In the genomic region with DNA sequence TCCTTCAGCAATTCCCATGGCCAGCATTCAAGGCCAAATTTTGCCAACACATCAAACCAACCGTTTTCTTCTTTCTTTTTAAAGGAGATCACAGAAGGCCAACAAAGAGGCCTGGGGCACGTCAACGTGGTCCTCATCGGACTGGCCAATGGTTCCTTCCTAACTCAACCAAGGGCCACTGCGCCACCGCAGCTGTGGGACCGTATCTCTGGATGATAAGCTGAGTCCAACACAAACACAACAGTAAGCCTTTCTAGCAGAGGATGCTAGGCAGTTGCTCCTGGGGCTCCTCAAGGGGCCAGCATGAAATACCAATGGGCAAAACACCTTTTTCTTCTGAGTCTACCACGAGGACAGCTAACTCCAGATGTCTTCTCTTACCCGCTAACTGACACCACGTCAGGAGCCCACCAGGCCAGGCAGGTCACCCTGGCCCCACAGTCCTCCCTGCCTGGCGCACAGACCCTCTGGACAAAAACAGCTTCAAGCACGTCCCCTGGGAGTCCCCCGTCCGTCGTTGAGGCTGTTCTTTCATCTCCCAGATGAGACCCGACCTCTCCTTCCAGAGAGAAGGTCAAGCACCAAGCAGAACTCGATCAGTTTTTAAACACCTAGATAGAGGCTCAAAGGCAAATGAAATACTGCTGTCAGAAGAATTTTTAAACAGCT, we compare ENCODE assay signal across 28 cellular contexts. TPM values are rescaled to one million over a fixed set of nuclear protein-coding genes. Genes with fewer than 3 reads are reported as not detected.
"Had no signal": no experiment of that assay in that cellular context is flagged by ENCODE, and none has a peak within 500 bp of the region (broad histone marks: within the 10 kb centered on the region; RNA-seq: fewer than 3 reads in every experiment).

No MANE protein-coding gene starts in this region.

- H3K79me2 ChIP-seq: hepatocyte had no signal

- H3K9me3 ChIP-seq: heart left ventricle, left ventricle myocardium inferior, neutrophil, ovary, right atrium auricular region, right lobe of liver, stomach, testis, thyroid gland, transverse colon, upper lobe of left lung had no signal

- H3K4me2 ChIP-seq: hepatocyte, neural progenitor cell had no signal

- H3K36me3 ChIP-seq: heart left ventricle, left ventricle myocardium inferior, neural progenitor cell, neutrophil, ovary, right atrium auricular region, right lobe of liver, stomach, thyroid gland, transverse colon, upper lobe of left lung had no signal

- ATAC-seq: heart left ventricle; natural killer cell treated with Interleukin-12 subunit alpha and Interleukin-12 subunit beta and Interleukin-15 and Interleukin-18, amount 100 ng/mL, for 72 hours; right lobe of liver; stimulated activated naive B cell treated with anti-CD40 and anti-IgM and Interleukin-4, amounts not matched to agents 10 μg/mL and 1 μg/mL and 100 μg/mL, for 72 hours had no signal

- H2AFZ ChIP-seq: hepatocyte, neural progenitor cell had no signal

- DNase-seq: heart left ventricle; islet precursor cell; left ventricle myocardium inferior; mesendoderm; naive B cell; occipital lobe; right lobe of liver; stimulated activated CD4-positive, alpha-beta T cell treated with anti-CD3 and anti-CD28 coated beads, Interleukin-12 subunit alpha, Interleukin-12 subunit beta, amount 100 ng/mL, for 4 hours; stimulated activated CD4-positive, alpha-beta T cell treated with anti-CD3 and anti-CD28 coated beads, Interleukin-15, amount 100 ng/mL, for 24 hours; stimulated activated CD4-positive, alpha-beta T cell treated with anti-CD3 and anti-CD28 coated beads, Interleukin-2, amount 100 ng/mL, for 24 hours; stimulated activated CD4-positive, alpha-beta T cell treated with anti-CD3 and anti-CD28 coated beads, Interleukin-4, amount 100 ng/mL, for 1 hour; stimulated activated naive B cell treated with anti-CD40 and anti-IgM and Interleukin-4, amounts not matched to agents 10 μg/mL and 1 μg/mL and 100 μg/mL, for 72 hours; stimulated activated naive CD8-positive, alpha-beta T cell treated with anti-CD3 and anti-CD28 coated beads, Interleukin-15, Interleukin-2, amounts not matched to agents 100 U/mL and 50 U/mL, for 24 hours; testis; thyroid gland; transverse colon; upper lobe of left lung had no signal

- H3K9ac ChIP-seq: neural progenitor cell had no signal

- H3K27me3 Mint-ChIP-seq: progenitor cell of endocrine pancreas had no signal

- H3K4me3 Mint-ChIP-seq: mesothelial cell of epicardium; naive B cell; natural killer cell treated with Interleukin-12 subunit alpha and Interleukin-12 subunit beta and Interleukin-15 and Interleukin-18, amount 100 ng/mL, for 72 hours; neural progenitor cell; stimulated activated naive B cell treated with anti-CD40 and anti-IgM and Interleukin-4, amounts not matched to agents 10 μg/mL and 1 μg/mL and 100 μg/mL, for 72 hours had no signal

- H3K36me3 Mint-ChIP-seq: naive B cell; natural killer cell treated with Interleukin-12 subunit alpha and Interleukin-12 subunit beta and Interleukin-15 and Interleukin-18, amount 100 ng/mL, for 72 hours had no signal

- H3K4me3 ChIP-seq: heart left ventricle, hepatocyte, left ventricle myocardium inferior, lung, neural progenitor cell, ovary, right atrium auricular region, right lobe of liver, skin epidermis, stomach, testis, thyroid gland, transverse colon, upper lobe of left lung had no signal

- H3K9me3 Mint-ChIP-seq: mesothelial cell of epicardium, naive B cell, neural progenitor cell had no signal

- H3K27ac ChIP-seq: heart left ventricle, hepatocyte, left ventricle myocardium inferior, neural progenitor cell, neutrophil, right atrium auricular region, right lobe of liver, stomach, testis, transverse colon, upper lobe of left lung had no signal

- H3K27ac Mint-ChIP-seq: mesothelial cell of epicardium; natural killer cell treated with Interleukin-12 subunit alpha and Interleukin-12 subunit beta and Interleukin-15 and Interleukin-18, amount 100 ng/mL, for 72 hours; neural progenitor cell; progenitor cell of endocrine pancreas had no signal

- H3K4me1 Mint-ChIP-seq: mesothelial cell of epicardium; naive B cell; stimulated activated naive B cell treated with anti-CD40 and anti-IgM and Interleukin-4, amounts not matched to agents 10 μg/mL and 1 μg/mL and 100 μg/mL, for 72 hours had no signal

- H3K4me1 ChIP-seq: left ventricle myocardium inferior, neural progenitor cell, right lobe of liver, stomach, testis, transverse colon, upper lobe of left lung had no signal

- H3K27me3 ChIP-seq: heart left ventricle, hepatocyte, neural progenitor cell, neutrophil, ovary, right atrium auricular region, right lobe of liver, stomach, testis, thyroid gland, transverse colon, upper lobe of left lung had no signal

RNA-seq across cellular contexts. Expression of a gene that starts 58.0 kb away (rescaled TPM):
- total RNA-seq: natural killer cell treated with Interleukin-12 subunit alpha and Interleukin-12 subunit beta and Interleukin-15 and Interleukin-18, amount 100 ng/mL, for 72 hours had no signal
